Comparison of ENCODE assay signal across 8 cellular contexts in the genomic region with DNA sequence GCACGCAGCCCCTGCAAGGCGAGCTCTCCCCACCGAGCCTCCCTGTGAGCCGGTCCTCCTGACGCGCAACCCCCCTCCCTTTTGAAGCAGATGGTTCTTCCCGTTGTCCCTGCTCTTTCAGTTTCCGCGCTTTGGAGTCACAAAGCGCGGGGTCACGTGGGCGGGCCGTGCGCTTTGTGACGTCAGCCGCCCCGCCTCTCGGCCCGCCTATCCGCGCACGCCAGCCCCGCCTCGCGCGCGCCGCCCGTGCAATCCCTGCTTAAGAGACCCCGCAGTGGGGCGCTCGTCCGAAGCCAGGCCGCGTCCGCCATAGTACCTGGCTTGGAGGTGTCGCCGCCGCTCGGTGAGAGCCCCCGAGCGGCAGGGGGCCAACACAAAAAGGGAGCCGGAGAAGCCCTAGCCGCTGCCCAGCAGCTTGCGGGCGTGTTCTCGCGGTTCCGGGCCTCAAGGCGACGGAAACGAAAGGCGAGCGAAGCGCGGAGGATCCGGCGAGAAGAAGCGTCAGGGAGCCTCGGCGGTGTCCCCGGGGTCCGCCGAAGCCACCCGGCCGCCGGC. TPM values are rescaled to one million over a fixed set of nuclear protein-coding genes. Genes with fewer than 3 reads are reported as not detected.
DNase-seq lines count a peak whose midpoint lies in the region; ATAC-seq and TF ChIP-seq lines count a peak whose summit lies in the region.

A gene with protein sequence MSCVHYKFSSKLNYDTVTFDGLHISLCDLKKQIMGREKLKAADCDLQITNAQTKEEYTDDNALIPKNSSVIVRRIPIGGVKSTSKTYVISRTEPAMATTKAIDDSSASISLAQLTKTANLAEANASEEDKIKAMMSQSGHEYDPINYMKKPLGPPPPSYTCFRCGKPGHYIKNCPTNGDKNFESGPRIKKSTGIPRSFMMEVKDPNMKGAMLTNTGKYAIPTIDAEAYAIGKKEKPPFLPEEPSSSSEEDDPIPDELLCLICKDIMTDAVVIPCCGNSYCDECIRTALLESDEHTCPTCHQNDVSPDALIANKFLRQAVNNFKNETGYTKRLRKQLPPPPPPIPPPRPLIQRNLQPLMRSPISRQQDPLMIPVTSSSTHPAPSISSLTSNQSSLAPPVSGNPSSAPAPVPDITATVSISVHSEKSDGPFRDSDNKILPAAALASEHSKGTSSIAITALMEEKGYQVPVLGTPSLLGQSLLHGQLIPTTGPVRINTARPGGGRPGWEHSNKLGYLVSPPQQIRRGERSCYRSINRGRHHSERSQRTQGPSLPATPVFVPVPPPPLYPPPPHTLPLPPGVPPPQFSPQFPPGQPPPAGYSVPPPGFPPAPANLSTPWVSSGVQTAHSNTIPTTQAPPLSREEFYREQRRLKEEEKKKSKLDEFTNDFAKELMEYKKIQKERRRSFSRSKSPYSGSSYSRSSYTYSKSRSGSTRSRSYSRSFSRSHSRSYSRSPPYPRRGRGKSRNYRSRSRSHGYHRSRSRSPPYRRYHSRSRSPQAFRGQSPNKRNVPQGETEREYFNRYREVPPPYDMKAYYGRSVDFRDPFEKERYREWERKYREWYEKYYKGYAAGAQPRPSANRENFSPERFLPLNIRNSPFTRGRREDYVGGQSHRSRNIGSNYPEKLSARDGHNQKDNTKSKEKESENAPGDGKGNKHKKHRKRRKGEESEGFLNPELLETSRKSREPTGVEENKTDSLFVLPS (N-terminal part only) (plus strand): TSS at position 272 of the 555 bp plus-strand sequence. CDS start 1,061 bp downstream, outside the sequence.

- peak within 1 kb of the TSS; percentile 94 for H3K4me3 ChIP-seq in epithelial cell of proximal tubule (ENCODE audit: low read depth, low read length)
- peak within 1 kb of the TSS; percentile 90 to 91 for H3K4me3 ChIP-seq in mucosa of rectum (ENCODE audit: low read length in 2 of 2)

- TF ChIP-seq CTCF in epithelial cell of proximal tubule (conservative IDR thresholded peaks at IDR 0.05; ENCODE audit: low read depth, low read length), result peak; percentile 25

- TF ChIP-seq EP300 in Ishikawa (IDR thresholded peaks at IDR 0.05; ENCODE audit: borderline replicate concordance), result peak; percentile 53

- peak within 1 kb of the TSS; percentile 100 for H3K27ac ChIP-seq in mucosa of rectum (ENCODE audit: low read depth in 2 of 2, low read length in 2 of 2)

- ATAC-seq in GM21529 (IDR thresholded peaks at IDR 0.05; ENCODE audit: unreplicated experiment), result peak; percentile 89

- peak within 1 kb of the TSS; percentile 98 to 100 for H3K9ac ChIP-seq in mucosa of rectum (ENCODE audit: low read depth in 1 of 2, low read length in 2 of 2)

- H3K4me1 ChIP-seq in mucosa of rectum (ENCODE audit: control insufficient read depth in 2 of 2, insufficient read depth in 2 of 2, low read length in 2 of 2), result peaks cover 13 to 22% of the 10 kb centered on the region in 2 donors

- no peaks in the 10 kb centered on the region for H3K27me3 ChIP-seq in mucosa of rectum (ENCODE audit: control insufficient read depth in 2 of 2, insufficient read depth in 2 of 2, low read length in 2 of 2)

- DNase-seq in DMS153 treated with DMSO at 0.1 percent for 48 hours (lab: John Stamatoyannopoulos, UW; ENCODE audit: unreplicated experiment) (peak; percentile 91), OCI-M2 (lab: John Stamatoyannopoulos, UW; ENCODE audit: unreplicated experiment) (peak; percentile 93), activated T-cell treated with anti-CD3 and anti-CD28 coated beads for 48 hours (ENCODE audit: low read depth) (peak; percentile 94), epithelial cell of proximal tubule (ENCODE audit: low read depth) (peak; percentile 54)
- DNase-seq in stimulated activated CD8-positive, alpha-beta memory T cell treated with anti-CD3 and anti-CD28 coated beads, Interleukin-4, amount 100 ng/mL, for 48 hours, result peak; percentile 94

- TF ChIP-seq RAD21 in Ishikawa (IDR thresholded peaks at IDR 0.05; ENCODE audit: low read depth), result no peak

- no peaks in the 10 kb centered on the region for H3K9me3 ChIP-seq in mucosa of rectum (ENCODE audit: control insufficient read depth in 2 of 2, low read length in 2 of 2)

- no peaks in the 10 kb centered on the region for H3K36me3 ChIP-seq in mucosa of rectum (ENCODE audit: control insufficient read depth in 2 of 2, insufficient read depth in 2 of 2, low read length in 2 of 2)

TF ChIP-seq in Ishikawa, 13 proteins besides CTCF, POLR2A, EP300 and RAD21:
- TF ChIP-seq NFIC (IDR thresholded peaks at IDR 0.05) (peak; percentile 40; the same call in 1 of the 2 replicates), FOXM1 (IDR thresholded peaks at IDR 0.05; ENCODE audit: borderline replicate concordance, low read depth) (no peak), CEBPB (IDR thresholded peaks at IDR 0.05) (no peak), YY1 (IDR thresholded peaks at IDR 0.05; ENCODE audit: low read depth) (peak; percentile 89), TCF12 (IDR thresholded peaks at IDR 0.05; ENCODE audit: low read depth) (peak; percentile 65), TEAD4 (IDR thresholded peaks at IDR 0.05) (peak; percentile 25; the same call in 1 of the 2 replicates), ZBTB7A (IDR thresholded peaks at IDR 0.05; ENCODE audit: low read depth) (peak; percentile 24; the same call in 1 of the 2 replicates), TAF1 (IDR thresholded peaks at IDR 0.05; ENCODE audit: low read depth) (peak; percentile 98), MAX (IDR thresholded peaks at IDR 0.05) (peak; percentile 90), CREB1 (IDR thresholded peaks at IDR 0.05; ENCODE audit: low read depth) (peak; percentile 67), EGR1 (IDR thresholded peaks at IDR 0.05) (0 out of 2 replicates have a peak, but pooled peaks have one; percentile 14)
- TF ChIP-seq, protein P1, sequence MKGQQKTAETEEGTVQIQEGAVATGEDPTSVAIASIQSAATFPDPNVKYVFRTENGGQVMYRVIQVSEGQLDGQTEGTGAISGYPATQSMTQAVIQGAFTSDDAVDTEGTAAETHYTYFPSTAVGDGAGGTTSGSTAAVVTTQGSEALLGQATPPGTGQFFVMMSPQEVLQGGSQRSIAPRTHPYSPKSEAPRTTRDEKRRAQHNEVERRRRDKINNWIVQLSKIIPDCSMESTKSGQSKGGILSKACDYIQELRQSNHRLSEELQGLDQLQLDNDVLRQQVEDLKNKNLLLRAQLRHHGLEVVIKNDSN (IDR thresholded peaks at IDR 0.05), result peak; percentile 97
- TF ChIP-seq, protein P2, sequence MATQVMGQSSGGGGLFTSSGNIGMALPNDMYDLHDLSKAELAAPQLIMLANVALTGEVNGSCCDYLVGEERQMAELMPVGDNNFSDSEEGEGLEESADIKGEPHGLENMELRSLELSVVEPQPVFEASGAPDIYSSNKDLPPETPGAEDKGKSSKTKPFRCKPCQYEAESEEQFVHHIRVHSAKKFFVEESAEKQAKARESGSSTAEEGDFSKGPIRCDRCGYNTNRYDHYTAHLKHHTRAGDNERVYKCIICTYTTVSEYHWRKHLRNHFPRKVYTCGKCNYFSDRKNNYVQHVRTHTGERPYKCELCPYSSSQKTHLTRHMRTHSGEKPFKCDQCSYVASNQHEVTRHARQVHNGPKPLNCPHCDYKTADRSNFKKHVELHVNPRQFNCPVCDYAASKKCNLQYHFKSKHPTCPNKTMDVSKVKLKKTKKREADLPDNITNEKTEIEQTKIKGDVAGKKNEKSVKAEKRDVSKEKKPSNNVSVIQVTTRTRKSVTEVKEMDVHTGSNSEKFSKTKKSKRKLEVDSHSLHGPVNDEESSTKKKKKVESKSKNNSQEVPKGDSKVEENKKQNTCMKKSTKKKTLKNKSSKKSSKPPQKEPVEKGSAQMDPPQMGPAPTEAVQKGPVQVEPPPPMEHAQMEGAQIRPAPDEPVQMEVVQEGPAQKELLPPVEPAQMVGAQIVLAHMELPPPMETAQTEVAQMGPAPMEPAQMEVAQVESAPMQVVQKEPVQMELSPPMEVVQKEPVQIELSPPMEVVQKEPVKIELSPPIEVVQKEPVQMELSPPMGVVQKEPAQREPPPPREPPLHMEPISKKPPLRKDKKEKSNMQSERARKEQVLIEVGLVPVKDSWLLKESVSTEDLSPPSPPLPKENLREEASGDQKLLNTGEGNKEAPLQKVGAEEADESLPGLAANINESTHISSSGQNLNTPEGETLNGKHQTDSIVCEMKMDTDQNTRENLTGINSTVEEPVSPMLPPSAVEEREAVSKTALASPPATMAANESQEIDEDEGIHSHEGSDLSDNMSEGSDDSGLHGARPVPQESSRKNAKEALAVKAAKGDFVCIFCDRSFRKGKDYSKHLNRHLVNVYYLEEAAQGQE (IDR thresholded peaks at IDR 0.05; ENCODE audit: low read depth), result 0 out of 2 replicates have a peak, but pooled peaks have one; percentile 11

RNA-seq across cellular contexts. Expression of the gene that starts here (rescaled TPM):
- 16.8 and 27.9 TPM in 2 replicates for total RNA-seq in epithelial cell of proximal tubule

Comparison
In these comparisons a context has a peak if more than half of its experiments do, and no peak if none do; other contexts are left out.
1. Peak in every context shown above with its lines: DNase-seq, ATAC-seq, H3K4me3 ChIP-seq and H3K27ac ChIP-seq.